ENCODE assay signal across 9 cellular contexts in genomic region chr2:224523626-224524577, GRCh38.
DNase-seq lines count a peak whose midpoint lies in the region; ATAC-seq, FAIRE-seq and TF ChIP-seq lines count a peak whose summit lies in the region.
"Had no signal": no experiment of that assay in that cellular context is flagged by ENCODE, and none has a peak within 500 bp of the region (broad histone marks: within the 10 kb centered on the region; RNA-seq: fewer than 3 reads in every experiment).

No MANE protein-coding gene starts in this region.

- in situ Hi-C loops in GM13977 (cut with MboI; ENCODE audit: low pct_unique_long_range_greater_than_20kb, low sequenced_read_pairs, unreplicated experiment): no loop called here

- no peaks in the 10 kb centered on the region; a peak in 1 of 22 replicates for H3K9me3 ChIP-seq in BLaER1 treated with 17β-estradiol and CSF1 and Interleukin-3, amounts not matched to agents 10 nM and 100 nM (replicated peaks in 1 of 11)
- H3K9me3 ChIP-seq in MM.1S (replicated peaks; ENCODE audit: insufficient read depth, low read length): no peaks in the 10 kb centered on the region

- peaks cover 5 to 80% (median 41%) of the 10 kb centered on the region in 11 experiments; a peak in 18 of 22 replicates for H3K36me3 ChIP-seq in BLaER1 treated with 17β-estradiol and CSF1 and Interleukin-3, amounts not matched to agents 10 nM and 100 nM
- no peaks in the 10 kb centered on the region; the same call in 1 of the 2 replicates for H3K36me3 ChIP-seq in MM.1S (replicated peaks; ENCODE audit: insufficient read depth, low read length)

- no peak for TF ChIP-seq CTCF in MM.1S (IDR thresholded peaks at IDR 0.05; ENCODE audit: low read length)
- TF ChIP-seq CTCF in epithelial cell of esophagus (IDR thresholded peaks at IDR 0.05; ENCODE audit: insufficient read depth, low read depth, low read length, missing control alignments): no peak
- TF ChIP-seq CTCF in GM13977 (IDR thresholded peaks at IDR 0.05; ENCODE audit: extremely low read depth, insufficient read depth, missing control alignments): no peak
- no peak for TF ChIP-seq CTCF in D721Med (IDR thresholded peaks at IDR 0.05; ENCODE audit: insufficient read depth, missing control alignments)

- peak overlapping the region in 7 of 11 experiments; percentile 1 to 59 (median 23); a peak in 9 of 22 replicates for H3K27ac ChIP-seq in BLaER1 treated with 17β-estradiol and CSF1 and Interleukin-3, amounts not matched to agents 10 nM and 100 nM
- peak overlapping the region; percentile 34; the same call in 1 of the 2 replicates for H3K27ac ChIP-seq in MM.1S (ENCODE audit: low read length)

- no peak for FAIRE-seq in D721Med (lab: Jason Lieb, UNC)
- FAIRE-seq: G401.6 had no signal

- H3K79me2 ChIP-seq in MM.1S (ENCODE audit: low read length): peaks cover 89% of the 10 kb centered on the region

- no peak overlapping the region for H2AFZ ChIP-seq in MM.1S (ENCODE audit: low read length)

- no peaks in the 10 kb centered on the region for H3K9me2 ChIP-seq in MM.1S (replicated peaks; ENCODE audit: insufficient read depth, low read length)

- peak overlapping the region in 5 of 11 experiments; percentile 13 to 63 (median 48); a peak in 12 of 22 replicates for H3K4me2 ChIP-seq in BLaER1 treated with 17β-estradiol and CSF1 and Interleukin-3, amounts not matched to agents 10 nM and 100 nM
- peak overlapping the region; percentile 36 for H3K4me2 ChIP-seq in MM.1S (ENCODE audit: low read depth, low read length)

- no peaks in the 10 kb centered on the region for H3K27me3 ChIP-seq in BLaER1 treated with 17β-estradiol and CSF1 and Interleukin-3, amounts not matched to agents 10 nM and 100 nM
- H3K27me3 ChIP-seq in MM.1S (replicated peaks; ENCODE audit: insufficient read depth, low read length): no peaks in the 10 kb centered on the region

- H3K4me1 ChIP-seq in BLaER1 treated with 17β-estradiol and CSF1 and Interleukin-3, amounts not matched to agents 10 nM and 100 nM: peaks cover 12 to 77% (median 42%) of the 10 kb centered on the region in 10 experiments
- H3K4me1 ChIP-seq in MM.1S (ENCODE audit: low read length): peaks cover 58% of the 10 kb centered on the region

- peaks cover 45% of the 10 kb centered on the region for H3F3A ChIP-seq in MM.1S (ENCODE audit: insufficient read depth, low read length)

- H3K9ac ChIP-seq in BLaER1 treated with 17β-estradiol and CSF1 and Interleukin-3, amounts not matched to agents 10 nM and 100 nM: no peak overlapping the region
- H3K9ac ChIP-seq in MM.1S (ENCODE audit: low read length): 0 out of 2 replicates have a peak overlapping the region, but pooled peaks have one; percentile 6

- ATAC-seq in GM19468 (IDR thresholded peaks at IDR 0.05; ENCODE audit: extremely low read depth, unreplicated experiment): peak; percentile 20

- no peak overlapping the region for H3K4me3 ChIP-seq in BLaER1 treated with 17β-estradiol and CSF1 and Interleukin-3, amounts not matched to agents 10 nM and 100 nM
- H3K4me3 ChIP-seq in MM.1S (ENCODE audit: low read length): 0 out of 2 replicates have a peak overlapping the region, but pooled peaks have one; percentile 15
- no peak overlapping the region for H3K4me3 ChIP-seq in epithelial cell of esophagus (ENCODE audit: low read length)

- peak; percentile 17 for DNase-seq in MM.1S
- peak; percentile 9 for DNase-seq in epithelial cell of esophagus (ENCODE audit: low read depth)
- no peak for DNase-seq in NCI-H748 (lab: John Stamatoyannopoulos, UW; ENCODE audit: unreplicated experiment)
- no peak for DNase-seq in GM13977 (ENCODE audit: low spot score)
- no peak for DNase-seq in D721Med (ENCODE audit: insufficient read length, low spot score)
- DNase-seq in UCSD-AML1 (lab: John Stamatoyannopoulos, UW; ENCODE audit: unreplicated experiment): no peak

- peaks cover 45 to 100% (median 91%) of the 10 kb centered on the region in 11 experiments for H4K20me1 ChIP-seq in BLaER1 treated with 17β-estradiol and CSF1 and Interleukin-3, amounts not matched to agents 10 nM and 100 nM
- H4K20me1 ChIP-seq in MM.1S (ENCODE audit: insufficient read depth, low read length): peaks cover 23% of the 10 kb centered on the region

Comparison
In these comparisons a context has a peak if more than half of its experiments do, and no peak if none do; other contexts are left out.
1. DNase-seq: peak in MM.1S (single experiment) and epithelial cell of esophagus (single experiment); none in NCI-H748 (single experiment), GM13977 (single experiment), D721Med (single experiment) and UCSD-AML1 (single experiment).